In the genomic region with DNA sequence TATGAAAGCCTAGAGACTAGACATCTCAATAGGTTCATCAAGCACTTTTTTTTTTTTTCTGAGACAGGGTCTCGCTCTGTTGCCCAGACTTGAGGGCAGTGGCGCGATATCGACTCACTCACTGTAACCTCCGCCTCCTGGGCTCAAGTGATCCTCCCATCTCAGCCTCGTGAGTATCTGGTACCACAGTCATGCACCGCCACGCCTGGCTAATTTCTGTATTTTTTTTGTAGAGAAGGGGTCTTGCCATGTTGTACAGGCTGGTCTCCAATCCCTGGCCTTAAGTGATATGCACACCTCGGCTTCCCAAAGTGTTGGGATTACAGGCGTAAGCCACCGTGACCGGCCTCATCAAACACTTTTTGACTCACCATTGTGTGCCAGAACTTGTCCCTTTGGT, we compare ENCODE assay signal across 8 cellular contexts. TPM values are rescaled to one million over a fixed set of nuclear protein-coding genes. Genes with fewer than 3 reads are reported as not detected.
DNase-seq lines count a peak whose midpoint lies in the region; ATAC-seq and TF ChIP-seq lines count a peak whose summit lies in the region.

No MANE protein-coding gene starts in this region.

- 90 to 92% methylated on average over 9 to 11 of the region's 12 CpGs for WGBS in mesodermal cell (ENCODE audit: insufficient coverage in 2 of 2), 2 experiments

- H3K4me1 ChIP-seq in BE2C (peaks cover 3% of the 10 kb centered on the region; the same call in 1 of the 2 replicates), mesodermal cell (ENCODE audit: control insufficient read depth, insufficient read depth, low read length, poor library complexity, severe bottlenecking) (no peaks in the 10 kb centered on the region)

- H3K9me3 ChIP-seq in BE2C (no peaks in the 10 kb centered on the region), mesodermal cell (ENCODE audit: control insufficient read depth, low read length) (no peaks in the 10 kb centered on the region)

- H3K36me3 ChIP-seq in BE2C (peaks cover 29% of the 10 kb centered on the region), mesodermal cell (ENCODE audit: control insufficient read depth, insufficient read depth, low read length) (peaks cover 29% of the 10 kb centered on the region)

- DNase-seq in BE2C (no peak), astrocyte of the cerebellum (ENCODE audit: low read depth) (no peak), cerebellar cortex (ENCODE audit: low spot score) (no peak), NCI-H2107 treated with DMSO at 0.1 percent for 48 hours (lab: John Stamatoyannopoulos, UW; ENCODE audit: unreplicated experiment) (no peak), NCI-H226 (no peak)

- TF ChIP-seq CTCF in BE2C (IDR thresholded peaks at IDR 0.05; ENCODE audit: low read depth, low read length): no peak
- TF ChIP-seq CTCF in astrocyte of the cerebellum (IDR thresholded peaks at IDR 0.05; ENCODE audit: low read depth, low read length, missing control alignments): no peak

- H3K4me3 ChIP-seq in BE2C (ENCODE audit: low read depth, low read length) (peak overlapping the region; percentile 82), astrocyte of the cerebellum (ENCODE audit: low read depth, low read length) (peak overlapping the region; percentile 79), mesodermal cell (ENCODE audit: extremely low read depth, insufficient read depth, low read length, poor library complexity, severe bottlenecking) (peak overlapping the region; percentile 75)

- in situ Hi-C loops in astrocyte of the cerebellum (cut with HindIII; ENCODE audit: low sequenced_read_pairs): no loop called here

- ATAC-seq in HG02798 (IDR thresholded peaks at IDR 0.05; ENCODE audit: poor library complexity, unreplicated experiment) (peak; percentile 8), HG03469 (IDR thresholded peaks at IDR 0.05; ENCODE audit: unreplicated experiment) (no peak)

- peak overlapping the region; percentile 85 for H3K27ac ChIP-seq in mesodermal cell (ENCODE audit: low read depth, low read length, severe bottlenecking)

- H3K27me3 ChIP-seq in BE2C: no peaks in the 10 kb centered on the region

RNA-seq across cellular contexts. Expression of gene GPATCH4, which starts 0.6 kb away (rescaled TPM):
- polyA plus RNA-seq in BE2C (2012; ENCODE audit: insufficient read depth, insufficient read length, low read depth): 162 TPM
- 11.3 TPM for polyA plus RNA-seq in mesodermal cell (2013, experiment 1 of 2)
- 11.3 TPM for polyA plus RNA-seq in mesodermal cell (2013, experiment 2 of 2)

RNA-seq across cellular contexts. Expression of gene NAXE, which starts 10.3 kb away (rescaled TPM):
- 121 TPM for polyA plus RNA-seq in BE2C (2012; ENCODE audit: insufficient read depth, insufficient read length, low read depth)
- polyA plus RNA-seq in mesodermal cell (2013, experiment 1 of 2): 70.4 TPM
- 60.0 TPM for polyA plus RNA-seq in mesodermal cell (2013, experiment 2 of 2)

RNA-seq across cellular contexts. Expression of gene HAPLN2, which starts 17.3 kb away (rescaled TPM):
- polyA plus RNA-seq in BE2C (2012; ENCODE audit: insufficient read depth, insufficient read length, low read depth): 0.86 TPM
- polyA plus RNA-seq in mesodermal cell (2013, experiment 1 of 2): 0.52 TPM
- not detected for polyA plus RNA-seq in mesodermal cell (2013, experiment 2 of 2)

RNA-seq across cellular contexts. Expression of gene TTC24, which starts 22.4 kb away (rescaled TPM):
- not detected for polyA plus RNA-seq in BE2C (2012; ENCODE audit: insufficient read depth, insufficient read length, low read depth)
- polyA plus RNA-seq in mesodermal cell (2013, experiment 1 of 2): not detected
- polyA plus RNA-seq in mesodermal cell (2013, experiment 2 of 2): not detected

RNA-seq across cellular contexts. Expression of gene IQGAP3, which starts 29.5 kb away (rescaled TPM):
- polyA plus RNA-seq in BE2C (2012; ENCODE audit: insufficient read depth, insufficient read length, low read depth): 2.5 TPM
- 23.7 TPM for polyA plus RNA-seq in mesodermal cell (2013, experiment 1 of 2)
- polyA plus RNA-seq in mesodermal cell (2013, experiment 2 of 2): 23.2 TPM
